Comparison of ENCODE assay signal across 8 cellular contexts in genomic region chr19:33037168-33037853, GRCh38. TPM values are rescaled to one million over a fixed set of nuclear protein-coding genes. Genes with fewer than 3 reads are reported as not detected.
DNase-seq lines count a peak whose midpoint lies in the region; ATAC-seq and TF ChIP-seq lines count a peak whose summit lies in the region.
"Not testable (repeated sequence)": the region's sequence is repeated elsewhere in the genome, so short reads cannot be mapped to it uniquely, and the experiment has no call there.

No MANE protein-coding gene starts in this region.

- H3K79me2 ChIP-seq in neural progenitor cell (ENCODE audit: low read depth) = peaks cover 71% of the 10 kb centered on the region

- not testable (repeated sequence) for H3K4me3 Mint-ChIP-seq in Caco-2 (ENCODE audit: unreplicated experiment); WTC11; neural progenitor cell
- H3K4me3 Mint-ChIP-seq in activated naive CD8-positive, alpha-beta T cell treated with anti-CD3 and anti-CD28 coated beads for 36 hours = peak overlapping the region; percentile 77
- H3K4me3 Mint-ChIP-seq in immature natural killer cell (peak overlapping the region; percentile 65 to 90 (median 80)), type B pancreatic cell (peak overlapping the region; percentile 43)

- H3K36me3 Mint-ChIP-seq in Caco-2 (ENCODE audit: insufficient read depth, unreplicated experiment) (peaks cover 93% of the 10 kb centered on the region), WTC11 (peaks cover 32% of the 10 kb centered on the region), neural progenitor cell (peaks cover 12% of the 10 kb centered on the region), type B pancreatic cell (peaks cover 17% of the 10 kb centered on the region)
- H3K36me3 Mint-ChIP-seq in activated naive CD8-positive, alpha-beta T cell treated with anti-CD3 and anti-CD28 coated beads for 36 hours; immature natural killer cell: not testable (repeated sequence)

- H4K20me1 ChIP-seq in neural progenitor cell (ENCODE audit: low read depth) = not testable (repeated sequence)

- H3K4me1 ChIP-seq in Caco-2 = peaks cover 41% of the 10 kb centered on the region
- H3K4me1 ChIP-seq in neural progenitor cell = not testable (repeated sequence)

- not testable (repeated sequence) for DNase-seq in Caco-2; WTC11 (ENCODE audit: low spot score); immature natural killer cell; neural progenitor cell (ENCODE audit: low spot score); type B pancreatic cell (ENCODE audit: extremely low spot score, unreplicated experiment)
- DNase-seq in NB4 (ENCODE audit: low read depth) = peak; percentile 62
- DNase-seq in activated T-cell treated with anti-CD3 and anti-CD28 coated beads for 48 hours (ENCODE audit: low read depth) = peak; percentile 6
- peak; percentile 19 for DNase-seq in activated naive CD8-positive, alpha-beta T cell treated with anti-CD3 and anti-CD28 coated beads for 36 hours

- ATAC-seq in WTC11 = not testable (repeated sequence)

- peaks cover 17% of the 10 kb centered on the region for H3F3A ChIP-seq in neural progenitor cell (ENCODE audit: low read depth)

- not testable (repeated sequence) for H3K36me3 ChIP-seq in Caco-2 (ENCODE audit: control insufficient read depth, insufficient read depth, low read length); neural progenitor cell

- H3K27ac ChIP-seq in neural progenitor cell = not testable (repeated sequence)

- H3K27ac Mint-ChIP-seq in Caco-2 (ENCODE audit: unreplicated experiment) (peak overlapping the region; percentile 71), WTC11 (peak overlapping the region; percentile 38), immature natural killer cell (peak overlapping the region; percentile 12 to 78 (median 58)), neural progenitor cell (peak overlapping the region; percentile 83), type B pancreatic cell (peak overlapping the region; percentile 62)
- peak overlapping the region; percentile 75 for H3K27ac Mint-ChIP-seq in activated naive CD8-positive, alpha-beta T cell treated with anti-CD3 and anti-CD28 coated beads for 36 hours

- not testable (repeated sequence) for H3K9me3 ChIP-seq in Caco-2; neural progenitor cell (ENCODE audit: low read depth)

- not testable (repeated sequence) for H3K9ac ChIP-seq in neural progenitor cell

- H3K4me1 Mint-ChIP-seq in Caco-2 (ENCODE audit: low read depth, unreplicated experiment) (peaks cover 37% of the 10 kb centered on the region), WTC11 (peaks cover 21% of the 10 kb centered on the region), immature natural killer cell (peaks cover 9 to 11% of the 10 kb centered on the region in 2 donors), neural progenitor cell (peaks cover 11% of the 10 kb centered on the region), type B pancreatic cell (ENCODE audit: unreplicated experiment) (peaks cover 21% of the 10 kb centered on the region)
- H3K4me1 Mint-ChIP-seq in activated naive CD8-positive, alpha-beta T cell treated with anti-CD3 and anti-CD28 coated beads for 36 hours = peaks cover 10% of the 10 kb centered on the region

- TF ChIP-seq POLR2A in NB4 (IDR thresholded peaks at IDR 0.05; ENCODE audit: extremely low read depth, insufficient read length) = not testable (repeated sequence)

- intact Hi-C loops in Caco-2 (cut with micrococcal nuclease; ENCODE audit: unreplicated experiment) = not testable (repeated sequence)

- not testable (repeated sequence) for H3K9me3 Mint-ChIP-seq in Caco-2 (ENCODE audit: unreplicated experiment); activated naive CD8-positive, alpha-beta T cell treated with anti-CD3 and anti-CD28 coated beads for 36 hours; immature natural killer cell; neural progenitor cell; type B pancreatic cell
- H3K9me3 Mint-ChIP-seq in WTC11 = peaks cover 12% of the 10 kb centered on the region

- not testable (repeated sequence) for H3K4me2 ChIP-seq in neural progenitor cell

- TSS peak; percentile 98 for BruUV-seq in Caco-2 (replicated peaks; lab: Mats Ljungman, UMichigan)

- H3K27me3 Mint-ChIP-seq in Caco-2 (ENCODE audit: insufficient read depth, unreplicated experiment); WTC11 (ENCODE audit: low read depth); activated naive CD8-positive, alpha-beta T cell treated with anti-CD3 and anti-CD28 coated beads for 36 hours; immature natural killer cell (ENCODE audit: low read depth in 3 of 3); neural progenitor cell (ENCODE audit: insufficient read depth, low read depth); type B pancreatic cell: not testable (repeated sequence)

- H3K4me3 ChIP-seq in Caco-2 (ENCODE audit: low read depth, low read length); NB4 (ENCODE audit: low read depth, low read length); neural progenitor cell: not testable (repeated sequence)

- CTCF ChIA-PET in Caco-2 (lab: Charles Lee); WTC11 (lab: Charles Lee): not testable (repeated sequence)

- H2AFZ ChIP-seq in neural progenitor cell (replicated peaks) = not testable (repeated sequence)

- POLR2A ChIA-PET in Caco-2 (lab: Charles Lee) = interaction anchor here (1.9 kb wide), 1 partner anchor 12 kb away, joined by 6 read pairs; no protein-coding TSS in a partner anchor
- POLR2A ChIA-PET in WTC11 (lab: Charles Lee) = not testable (repeated sequence)

- H3K27me3 ChIP-seq in Caco-2 (replicated peaks; ENCODE audit: control insufficient read depth, insufficient read depth, low read length); neural progenitor cell: not testable (repeated sequence)

- TF ChIP-seq CTCF in Caco-2 (IDR thresholded peaks at IDR 0.05; ENCODE audit: insufficient read depth in 1 of 2, low read depth in 1 of 2, low read length in 1 of 2, severe bottlenecking in 1 of 2, unreplicated experiment in 1 of 2); NB4 (IDR thresholded peaks at IDR 0.05; ENCODE audit: low read depth, low read length); WTC11 (IDR thresholded peaks at IDR 0.05); neural progenitor cell (IDR thresholded peaks at IDR 0.05); type B pancreatic cell (conservative IDR thresholded peaks at IDR 0.05): not testable (repeated sequence)

RNA-seq across cellular contexts. Expression of gene RHPN2, which starts 27.4 kb away (rescaled TPM):
- total RNA-seq in Caco-2 (2022) = 69.5 and 78.5 TPM in 2 replicates
- total RNA-seq in WTC11 (2021) = 21.1 to 26.5 TPM (median 25.8 TPM) in 3 replicates
- total RNA-seq in activated naive CD8-positive, alpha-beta T cell treated with anti-CD3 and anti-CD28 coated beads for 36 hours = 1 to 10 TPM; 4.5 to 5.3 TPM
- polyA plus RNA-seq in immature natural killer cell = not detected
- total RNA-seq in neural progenitor cell (ENCODE audit: low replicate concordance) = 27.0 and 28.0 TPM in 2 replicates
- 31.6 and 81.6 TPM in 2 replicates for total RNA-seq in type B pancreatic cell (ENCODE audit: low replicate concordance)

RNA-seq across cellular contexts. Expression of gene GPATCH1, which starts 43.7 kb away (rescaled TPM):
- 16.1 and 17.1 TPM in 2 replicates for total RNA-seq in Caco-2 (2022)
- total RNA-seq in WTC11 (2021) = 8.6 to 10.7 TPM (median 9.3 TPM) in 3 replicates
- total RNA-seq in activated naive CD8-positive, alpha-beta T cell treated with anti-CD3 and anti-CD28 coated beads for 36 hours = 10 to 100 TPM; 10.6 to 11.8 TPM
- 1 to 10 TPM; 2.6 to 5.5 (median 3.7) TPM for polyA plus RNA-seq in immature natural killer cell
- total RNA-seq in neural progenitor cell (ENCODE audit: low replicate concordance) = 6.4 and 7.0 TPM in 2 replicates
- total RNA-seq in type B pancreatic cell (ENCODE audit: low replicate concordance) = 12.2 and 12.6 TPM in 2 replicates
